30 cellular contexts compared by ENCODE assay signal in the genomic region with DNA sequence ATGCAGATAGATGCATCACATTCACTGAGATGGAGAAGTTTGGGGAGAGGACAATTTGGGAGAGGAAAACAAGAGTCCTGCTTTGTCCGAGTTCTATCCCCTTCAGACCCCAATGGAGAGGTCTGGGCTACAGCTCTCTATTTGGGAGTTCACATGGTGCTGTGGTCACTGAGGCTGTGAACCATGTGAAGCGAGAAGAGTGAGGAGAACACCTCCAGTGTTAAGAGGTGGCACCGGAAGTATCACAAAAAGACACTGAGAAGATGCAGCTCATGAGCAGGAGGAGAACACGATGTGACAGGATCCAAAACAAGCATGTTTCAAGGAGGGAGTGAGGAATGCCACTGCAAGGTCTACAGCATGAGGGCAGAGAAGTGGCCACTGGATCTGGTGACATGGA. TPM values are rescaled to one million over a fixed set of nuclear protein-coding genes. Genes with fewer than 3 reads are reported as not detected.
"Had no signal": no experiment of that assay in that cellular context is flagged by ENCODE, and none has a peak within 500 bp of the region (broad histone marks: within the 10 kb centered on the region; RNA-seq: fewer than 3 reads in every experiment).

No MANE protein-coding gene starts in this region.

- DNase-seq: activated CD4-positive, alpha-beta T cell treated with anti-CD3 and anti-CD28 coated beads for 36 hours; activated CD8-positive, alpha-beta T cell treated with anti-CD3 and anti-CD28 coated beads for 36 hours; activated effector memory CD4-positive, alpha-beta T cell treated with anti-CD3 and anti-CD28 coated beads, Interleukin-2, amount 50 U/mL, for 16 hours; activated naive CD4-positive, alpha-beta T cell; activated naive CD4-positive, alpha-beta T cell treated with anti-CD3 and anti-CD28 coated beads, Interleukin-2, amount 50 U/mL, for 16 hours; activated naive CD8-positive, alpha-beta T cell treated with anti-CD3 and anti-CD28 coated beads for 36 hours; activated T-cell treated with anti-CD3 and anti-CD28 coated beads, Interleukin-2, amount 50 U/mL, for 1 hour; activated T-cell treated with anti-CD3 and anti-CD28 coated beads, Interleukin-2, amount 50 U/mL, for 72 hours; amniotic stem cell; cerebellar nuclear complex; NCI-H1092 treated with DMSO at 0.1 percent for 48 hours; NCI-H1417 treated with DMSO at 0.1 percent for 48 hours; NCI-H187 treated with DMSO at 0.1 percent for 48 hours; NCI-H2081 treated with DMSO at 0.1 percent for 48 hours; NCI-H226; NCI-H446 treated with DMSO at 0.1 percent for 48 hours; NCI-H524; NCI-H69; NCI-H82; SHP77 treated with DMSO at 0.1 percent for 48 hours; SK-N-SH had no signal

- H3K4me3 Mint-ChIP-seq: activated CD4-positive, alpha-beta T cell treated with anti-CD3 and anti-CD28 coated beads for 36 hours; activated CD8-positive, alpha-beta T cell treated with anti-CD3 and anti-CD28 coated beads for 36 hours; activated naive CD8-positive, alpha-beta T cell treated with anti-CD3 and anti-CD28 coated beads for 36 hours; activated T-cell treated with anti-CD3 and anti-CD28 coated beads, Interleukin-2, amount 50 U/mL, for 72 hours; activated T-helper 17 cell treated with anti-CD3 and anti-CD28 coated beads, Interleukin-2, amount 50 U/mL, for 72 hours; T-helper 1 cell treated with Interleukin-12 subunit alpha and Interleukin-12 subunit beta and Interleukin-4 antibody, amounts not matched to agents 30 μg/mL and 1 μg/mL, for 36 hours; T-helper 2 cell treated with Interferon-gamma antibody and Interleukin-4, amounts not matched to agents 5 μg/mL and 100 μg/mL, for 36 hours; WTC11 had no signal

- H3K27ac Mint-ChIP-seq: activated CD4-positive, alpha-beta T cell treated with anti-CD3 and anti-CD28 coated beads for 36 hours; activated CD8-positive, alpha-beta T cell treated with anti-CD3 and anti-CD28 coated beads for 36 hours; activated naive CD8-positive, alpha-beta T cell treated with anti-CD3 and anti-CD28 coated beads for 36 hours; activated T-cell treated with anti-CD3 and anti-CD28 coated beads, Interleukin-2, amount 50 U/mL, for 72 hours; activated T-helper 17 cell treated with anti-CD3 and anti-CD28 coated beads, Interleukin-2, amount 50 U/mL, for 72 hours; T-helper 1 cell treated with Interleukin-12 subunit alpha and Interleukin-12 subunit beta and Interleukin-4 antibody, amounts not matched to agents 30 μg/mL and 1 μg/mL, for 36 hours; T-helper 2 cell treated with Interferon-gamma antibody and Interleukin-4, amounts not matched to agents 5 μg/mL and 100 μg/mL, for 36 hours; WTC11 had no signal

- H3K27me3 Mint-ChIP-seq: activated CD4-positive, alpha-beta T cell treated with anti-CD3 and anti-CD28 coated beads for 36 hours; activated CD8-positive, alpha-beta T cell treated with anti-CD3 and anti-CD28 coated beads for 36 hours; activated naive CD8-positive, alpha-beta T cell treated with anti-CD3 and anti-CD28 coated beads for 36 hours; activated T-helper 17 cell treated with anti-CD3 and anti-CD28 coated beads, Interleukin-2, amount 50 U/mL, for 72 hours had no signal

- ATAC-seq: activated CD4-positive, alpha-beta T cell treated with anti-CD3 and anti-CD28 coated beads for 36 hours; activated CD4-positive, CD25-positive, alpha-beta regulatory T cell treated with anti-CD3 and anti-CD28 coated beads, Interleukin-2, amount 50 U/mL, for 24 hours; activated CD8-positive, alpha-beta T cell treated with anti-CD3 and anti-CD28 coated beads for 36 hours; activated T-cell treated with anti-CD3 and anti-CD28 coated beads, Interleukin-2, amount 50 U/mL, for 72 hours; activated T-helper 17 cell treated with anti-CD3 and anti-CD28 coated beads, Interleukin-2, amount 50 U/mL, for 72 hours; Panc1; WTC11 had no signal

- H3K4me1 Mint-ChIP-seq: WTC11 had no signal

RNA-seq across cellular contexts. Expression of a gene that starts 39.7 kb away (rescaled TPM):
- total RNA-seq: M059J, SJSA1 had no signal

RNA-seq across cellular contexts. Expression of a gene that starts 58.3 kb away (rescaled TPM):
- total RNA-seq: M059J, RPMI7951, SJSA1 had no signal
